Comparison of ENCODE assay signal across 11 cellular contexts in the genomic region with DNA sequence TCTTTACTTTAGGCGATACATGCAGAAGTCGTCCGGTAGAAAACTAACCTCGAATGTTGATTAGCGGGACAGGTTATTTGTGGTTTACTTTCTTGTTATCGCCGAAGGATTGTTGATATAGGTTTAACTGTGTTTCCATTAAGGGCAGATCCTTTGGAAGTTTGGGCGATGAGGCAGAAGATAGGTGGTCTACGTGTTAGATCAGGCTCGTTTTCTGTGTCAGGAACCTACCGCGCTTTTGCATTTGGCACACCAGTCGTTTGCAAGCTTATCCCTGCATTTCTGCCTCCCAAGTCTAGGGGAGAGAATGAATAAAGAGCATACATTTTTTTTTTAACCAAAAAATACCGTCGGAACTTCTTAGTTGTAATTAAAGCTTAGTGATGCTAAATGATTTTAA. TPM values are rescaled to one million over a fixed set of nuclear protein-coding genes. Genes with fewer than 3 reads are reported as not detected.
A peak's percentile ranks its signal among the peaks of the same experiment; 100 is the strongest.
DNase-seq lines count a peak whose midpoint lies in the region; ATAC-seq and TF ChIP-seq lines count a peak whose summit lies in the region.
"Had no signal": no experiment of that assay in that cellular context is flagged by ENCODE, and none has a peak within 500 bp of the region (broad histone marks: within the 10 kb centered on the region; RNA-seq: fewer than 3 reads in every experiment).

No MANE protein-coding gene starts in this region.

- ATAC-seq in activated T-cell treated with anti-CD3 and anti-CD28 coated beads, Interleukin-2, amount 50 U/mL, for 4 hours = no peak
- no peak for ATAC-seq in stimulated activated effector memory CD8-positive, alpha-beta T cell treated with anti-CD3 and anti-CD28 coated beads, Interleukin-12 subunit alpha, Interleukin-12 subunit beta, amount 100 ng/mL, for 72 hours

- no peaks in the 10 kb centered on the region for H3K27me3 Mint-ChIP-seq in activated T-cell treated with anti-CD3 and anti-CD28 coated beads, Interleukin-2, amount 50 U/mL, for 4 hours (ENCODE audit: low read depth)
- no peaks in the 10 kb centered on the region for H3K27me3 Mint-ChIP-seq in activated T-cell treated with anti-CD3 and anti-CD28 coated beads, Interleukin-2, amount 50 U/mL, for 24 hours

- H3K4me3 ChIP-seq in OCI-LY7 (ENCODE audit: low read depth, low read length, poor library complexity, severe bottlenecking) = peak overlapping the region; percentile 97
- peak overlapping the region in 2 of 4 donors; percentile 54 to 58 for H3K4me3 ChIP-seq in esophagus squamous epithelium

- peaks cover 43% of the 10 kb centered on the region for H3K36me3 ChIP-seq in OCI-LY7 (ENCODE audit: insufficient read depth, low read length)
- peaks cover 0 to 15% (median 0%) of the 10 kb centered on the region in 3 donors for H3K36me3 ChIP-seq in esophagus squamous epithelium

- DNase-seq in activated T-cell treated with anti-CD3 and anti-CD28 coated beads, Interleukin-2, amount 50 U/mL, for 4 hours = no peak
- DNase-seq in activated T-cell treated with anti-CD3 and anti-CD28 coated beads, Interleukin-2, amount 50 U/mL, for 24 hours = no peak
- DNase-seq in OCI-LY7 (ENCODE audit: low spot score) (peak; percentile 11), erythroblast (lab: John Stamatoyannopoulos, UW) (peak; percentile 51 to 64), esophagus squamous epithelium (lab: John Stamatoyannopoulos, UW) (no peak), CD1c-positive myeloid dendritic cell (ENCODE audit: extremely low spot score) (no peak)
- DNase-seq in stimulated activated effector memory CD8-positive, alpha-beta T cell treated with anti-CD3 and anti-CD28 coated beads, Interleukin-12 subunit alpha, Interleukin-12 subunit beta, amount 100 ng/mL, for 72 hours (ENCODE audit: low spot score in 2 of 2) = no peak
- no peak for DNase-seq in stimulated activated naive CD4-positive, alpha-beta T cell treated with Interleukin-2 at 50 U/mL for 16 hours (lab: John Stamatoyannopoulos, UW)
- DNase-seq: DMS153, NCI-H524 had no signal

- peak overlapping the region; percentile 87 for H3K27ac ChIP-seq in OCI-LY7 (ENCODE audit: low read depth, low read length, poor library complexity, severe bottlenecking)
- H3K27ac ChIP-seq in esophagus squamous epithelium = peak overlapping the region in 2 of 4 donors; percentile 89

- H3K9me3 Mint-ChIP-seq in activated T-cell treated with anti-CD3 and anti-CD28 coated beads, Interleukin-2, amount 50 U/mL, for 4 hours = no peaks in the 10 kb centered on the region
- no peaks in the 10 kb centered on the region for H3K9me3 Mint-ChIP-seq in activated T-cell treated with anti-CD3 and anti-CD28 coated beads, Interleukin-2, amount 50 U/mL, for 24 hours
- no peaks in the 10 kb centered on the region for H3K9me3 Mint-ChIP-seq in stimulated activated effector memory CD8-positive, alpha-beta T cell treated with anti-CD3 and anti-CD28 coated beads, Interleukin-12 subunit alpha, Interleukin-12 subunit beta, amount 100 ng/mL, for 72 hours
- H3K9me3 Mint-ChIP-seq: neural crest cell had no signal

- peaks cover 23% of the 10 kb centered on the region for H3K4me1 Mint-ChIP-seq in activated T-cell treated with anti-CD3 and anti-CD28 coated beads, Interleukin-2, amount 50 U/mL, for 4 hours (ENCODE audit: low read depth)
- H3K4me1 Mint-ChIP-seq in activated T-cell treated with anti-CD3 and anti-CD28 coated beads, Interleukin-2, amount 50 U/mL, for 24 hours (ENCODE audit: low read depth) = no peaks in the 10 kb centered on the region
- H3K4me1 Mint-ChIP-seq in stimulated activated effector memory CD8-positive, alpha-beta T cell treated with anti-CD3 and anti-CD28 coated beads, Interleukin-12 subunit alpha, Interleukin-12 subunit beta, amount 100 ng/mL, for 72 hours = peaks cover 11% of the 10 kb centered on the region
- H3K4me1 Mint-ChIP-seq: neural crest cell had no signal

- 0% methylated on average over 8 of the region's 15 CpGs; no CpG with 5 or more reads in 1 of the 2 donors for WGBS in esophagus squamous epithelium, 2 donors

- H3K36me3 Mint-ChIP-seq in activated T-cell treated with anti-CD3 and anti-CD28 coated beads, Interleukin-2, amount 50 U/mL, for 4 hours (ENCODE audit: insufficient read depth) = peaks cover 22% of the 10 kb centered on the region
- no peaks in the 10 kb centered on the region for H3K36me3 Mint-ChIP-seq in activated T-cell treated with anti-CD3 and anti-CD28 coated beads, Interleukin-2, amount 50 U/mL, for 24 hours (ENCODE audit: low read depth)
- H3K36me3 Mint-ChIP-seq in stimulated activated effector memory CD8-positive, alpha-beta T cell treated with anti-CD3 and anti-CD28 coated beads, Interleukin-12 subunit alpha, Interleukin-12 subunit beta, amount 100 ng/mL, for 72 hours = peaks cover 66% of the 10 kb centered on the region

- H2AFZ ChIP-seq in OCI-LY7 (ENCODE audit: low read length) = peak overlapping the region; percentile 61; the same call in 1 of the 2 replicates

- no peak for TF ChIP-seq POLR2A in erythroblast (IDR thresholded peaks at IDR 0.05; ENCODE audit: low read length)
- no peak for TF ChIP-seq POLR2A in esophagus squamous epithelium (IDR thresholded peaks at IDR 0.05)

- TSS peak; percentile 63 for BruUV-seq in OCI-LY7 (replicated peaks; lab: Mats Ljungman, UMichigan)

- no peak overlapping the region for H3K27ac Mint-ChIP-seq in activated T-cell treated with anti-CD3 and anti-CD28 coated beads, Interleukin-2, amount 50 U/mL, for 24 hours
- H3K27ac Mint-ChIP-seq in stimulated activated effector memory CD8-positive, alpha-beta T cell treated with anti-CD3 and anti-CD28 coated beads, Interleukin-12 subunit alpha, Interleukin-12 subunit beta, amount 100 ng/mL, for 72 hours = peak overlapping the region; percentile 100

- H3K9me2 ChIP-seq in OCI-LY7 (ENCODE audit: insufficient read depth, low read length) = no peaks in the 10 kb centered on the region

- H3K9me3 ChIP-seq in OCI-LY7 (ENCODE audit: low read length) (0 out of 2 replicates have a peak, but pooled peaks cover 3% of the 10 kb centered on the region), esophagus squamous epithelium (no peaks in the 10 kb centered on the region)

- no peaks in the 10 kb centered on the region for H3K27me3 ChIP-seq in esophagus squamous epithelium

- H4K20me1 ChIP-seq in OCI-LY7 (ENCODE audit: insufficient read depth, low read length) = peaks cover 21% of the 10 kb centered on the region

- intact Hi-C loops in OCI-LY7 (cut with micrococcal nuclease; ENCODE audit: unreplicated experiment) (loop anchor here (5.0 kb wide), 2 partner anchors 244 to 576 kb away; a partner anchor contains a TSS), esophagus squamous epithelium (cut with DNase I) (no loop called here)

- CTCF ChIA-PET in OCI-LY7 (lab: Charles Lee; ENCODE audit: unreplicated experiment) = no interaction called here

- POLR2A ChIA-PET in OCI-LY7 (lab: Charles Lee) = interaction anchor here (0.5 kb wide), 1 partner anchor 573 kb away, joined by 3 read pairs; no protein-coding TSS in a partner anchor

- peak overlapping the region; percentile 85 for H3K4me2 ChIP-seq in OCI-LY7 (ENCODE audit: low read length)

- H3K4me3 Mint-ChIP-seq in activated T-cell treated with anti-CD3 and anti-CD28 coated beads, Interleukin-2, amount 50 U/mL, for 4 hours = peak overlapping the region; percentile 99
- H3K4me3 Mint-ChIP-seq in activated T-cell treated with anti-CD3 and anti-CD28 coated beads, Interleukin-2, amount 50 U/mL, for 24 hours = no peak overlapping the region
- peak overlapping the region; percentile 90 for H3K4me3 Mint-ChIP-seq in stimulated activated effector memory CD8-positive, alpha-beta T cell treated with anti-CD3 and anti-CD28 coated beads, Interleukin-12 subunit alpha, Interleukin-12 subunit beta, amount 100 ng/mL, for 72 hours
- H3K4me3 Mint-ChIP-seq: neural crest cell had no signal

- H3K4me1 ChIP-seq in OCI-LY7 (ENCODE audit: insufficient read depth, low read length, poor library complexity, severe bottlenecking) = peaks cover 21% of the 10 kb centered on the region
- peaks cover 0 to 22% (median 0%) of the 10 kb centered on the region in 3 donors for H3K4me1 ChIP-seq in esophagus squamous epithelium

- H3K79me2 ChIP-seq in OCI-LY7 (ENCODE audit: insufficient read depth, low read depth, low read length) = peaks cover 62% of the 10 kb centered on the region

- no peak for TF ChIP-seq CTCF in OCI-LY7 (conservative IDR thresholded peaks at IDR 0.05; ENCODE audit: low read length)
- no peak for TF ChIP-seq CTCF in esophagus squamous epithelium (IDR thresholded peaks at IDR 0.05)

RNA-seq across cellular contexts. Expression of a gene that starts 1.2 kb away (rescaled TPM):
- 100 to 1,000 TPM in 2 of 3 donors, under 1 TPM in 1; 0.32 to 111 (median 108) TPM for total RNA-seq in activated T-cell treated with anti-CD3 and anti-CD28 coated beads, Interleukin-2, amount 50 U/mL, for 4 hours
- total RNA-seq in OCI-LY7 (2014; rRNA removed; shearing (Covaris generic)) = 76.9 and 102 TPM in 2 replicates
- 98.9 and 111 TPM in 2 replicates for total RNA-seq in OCI-LY7 (2022)
- total RNA-seq in esophagus squamous epithelium = 10 to 100 TPM in 2 of 4 donors, under 1 TPM in 1, not detected in 1; 0.26 to 75.0 (median 39.4) TPM
- total RNA-seq: neural crest cell had no signal

Comparison
In these comparisons a context has a peak if more than half of its experiments do, and no peak if none do; other contexts are left out.
1. DNase-seq: peak in OCI-LY7 (single experiment) and erythroblast (2 of 2); none in activated T-cell treated with anti-CD3 and anti-CD28 coated beads, Interleukin-2, amount 50 U/mL, for 4 hours (single experiment), activated T-cell treated with anti-CD3 and anti-CD28 coated beads, Interleukin-2, amount 50 U/mL, for 24 hours (single experiment), stimulated activated effector memory CD8-positive, alpha-beta T cell treated with anti-CD3 and anti-CD28 coated beads, Interleukin-12 subunit alpha, Interleukin-12 subunit beta, amount 100 ng/mL, for 72 hours (0 of 2), stimulated activated naive CD4-positive, alpha-beta T cell treated with Interleukin-2 at 50 U/mL for 16 hours (single experiment), esophagus squamous epithelium (single experiment) and CD1c-positive myeloid dendritic cell (single experiment).